ENCODE assay signal across 8 cellular contexts in genomic region chr7:47580811-47581331, GRCh38. TPM values are rescaled to one million over a fixed set of nuclear protein-coding genes. Genes with fewer than 3 reads are reported as not detected.
A peak's percentile ranks its signal among the peaks of the same experiment; 100 is the strongest.
DNase-seq lines count a peak whose midpoint lies in the region; TF ChIP-seq lines count a peak whose summit lies in the region.

No MANE protein-coding gene starts in this region.

- TF ChIP-seq POLR2A in esophagus squamous epithelium (IDR thresholded peaks at IDR 0.05): no peak

- peak overlapping the region; percentile 72 to 83 (median 76) for H3K27ac ChIP-seq in esophagus squamous epithelium

- CTCF ChIA-PET in Caco-2 (lab: Charles Lee) (interaction anchor here (0.6 to 0.8 kb wide), 4 partner anchors 11 to 139 kb away, joined by 3 to 4 read pairs (median 4); no protein-coding TSS in a partner anchor), HEK293T (lab: Yijun Ruan, JAX) (no interaction called here)

- H3K36me3 Mint-ChIP-seq in Caco-2 (ENCODE audit: insufficient read depth, unreplicated experiment): peaks cover 73% of the 10 kb centered on the region

- H3K27me3 ChIP-seq in Caco-2 (replicated peaks; ENCODE audit: control insufficient read depth, insufficient read depth, low read length): no peaks in the 10 kb centered on the region
- H3K27me3 ChIP-seq in NT2/D1 (ENCODE audit: insufficient read depth, insufficient read length): no peaks in the 10 kb centered on the region
- peaks cover 0 to 96% (median 0%) of the 10 kb centered on the region in 4 donors for H3K27me3 ChIP-seq in esophagus squamous epithelium
- no peaks in the 10 kb centered on the region for H3K27me3 ChIP-seq in neuron (ENCODE audit: insufficient read depth, low read length)

- peak; percentile 52 to 68 for DNase-seq in Caco-2
- no peak for DNase-seq in NT2/D1 (ENCODE audit: low read depth, low spot score)
- no peak for DNase-seq in esophagus squamous epithelium (lab: John Stamatoyannopoulos, UW)
- no peak for DNase-seq in HEK293T (ENCODE audit: extremely low spot score)
- no peak for DNase-seq in stimulated activated CD4-positive, alpha-beta T cell treated with anti-CD3 and anti-CD28 coated beads, Interleukin-4, amount 100 ng/mL, for 1 hour
- DNase-seq in midbrain (lab: John Stamatoyannopoulos, UW): no peak
- no peak for DNase-seq in NCI-H510A treated with DMSO at 0.1 percent for 48 hours (lab: John Stamatoyannopoulos, UW)

- H3K36me3 ChIP-seq in Caco-2 (ENCODE audit: control insufficient read depth, insufficient read depth, low read length) (peaks cover 2% of the 10 kb centered on the region; the same call in 1 of the 2 replicates), NT2/D1 (ENCODE audit: insufficient read depth, insufficient read length, low read length) (peaks cover 33% of the 10 kb centered on the region), esophagus squamous epithelium (no peaks in the 10 kb centered on the region), neuron (ENCODE audit: insufficient read depth, low read length) (no peaks in the 10 kb centered on the region)

- TF ChIP-seq CTCF in Caco-2 (IDR thresholded peaks at IDR 0.05; ENCODE audit: insufficient read depth in 1 of 2, low read depth in 1 of 2, low read length in 1 of 2, severe bottlenecking in 1 of 2, unreplicated experiment in 1 of 2) (peak in 1 of 2 experiments; percentile 16), esophagus squamous epithelium (IDR thresholded peaks at IDR 0.05) (no peak)

- intact Hi-C loops in Caco-2 (cut with micrococcal nuclease; ENCODE audit: unreplicated experiment) (no loop called here), esophagus squamous epithelium (cut with DNase I) (no loop called here)

- H3K4me1 ChIP-seq in Caco-2 (peaks cover 60% of the 10 kb centered on the region), NT2/D1 (ENCODE audit: insufficient read depth, insufficient read length) (peaks cover 19% of the 10 kb centered on the region), esophagus squamous epithelium (peaks cover 37 to 86% (median 37%) of the 10 kb centered on the region in 3 donors), neuron (ENCODE audit: insufficient read depth, low read length) (peaks cover 10% of the 10 kb centered on the region)

- H3K9me3 Mint-ChIP-seq in Caco-2 (ENCODE audit: unreplicated experiment): no peaks in the 10 kb centered on the region

- H3K4me3 ChIP-seq in Caco-2 (ENCODE audit: low read depth, low read length): peak overlapping the region; percentile 88
- H3K4me3 ChIP-seq in NT2/D1 (ENCODE audit: insufficient read length, low read depth): peak overlapping the region; percentile 72
- peak overlapping the region; percentile 46 to 78 (median 57) for H3K4me3 ChIP-seq in esophagus squamous epithelium
- H3K4me3 ChIP-seq in neuron (ENCODE audit: low read length): peak overlapping the region; percentile 68

- H3K27me3 Mint-ChIP-seq in Caco-2 (ENCODE audit: insufficient read depth, unreplicated experiment): no peaks in the 10 kb centered on the region

- peak overlapping the region; percentile 98 for H3K4me3 Mint-ChIP-seq in Caco-2 (ENCODE audit: unreplicated experiment)

- WGBS in esophagus squamous epithelium, 2 donors: 26 to 30% methylated on average over 5 to 7 of the region's 15 CpGs

- H2AFZ ChIP-seq in neuron (ENCODE audit: low read depth, low read length): no peak overlapping the region

- peaks cover 56% of the 10 kb centered on the region for H3K4me1 Mint-ChIP-seq in Caco-2 (ENCODE audit: low read depth, unreplicated experiment)

- H3K9me3 ChIP-seq in Caco-2 (peaks cover 3% of the 10 kb centered on the region; the same call in 1 of the 2 replicates), NT2/D1 (ENCODE audit: insufficient read depth, low read length) (peaks cover 3% of the 10 kb centered on the region; the same call in 1 of the 2 replicates), esophagus squamous epithelium (no peaks in the 10 kb centered on the region), neuron (ENCODE audit: low read length) (no peaks in the 10 kb centered on the region)

- POLR2A ChIA-PET in Caco-2 (lab: Charles Lee) (interaction anchor here (0.6 to 2.4 kb wide), 10 partner anchors 11 to 508 kb away, joined by 3 to 33 read pairs (median 4); no protein-coding TSS in a partner anchor), HEK293T (lab: Yijun Ruan, JAX) (no interaction called here)

- peak overlapping the region; percentile 92 for H3K27ac Mint-ChIP-seq in Caco-2 (ENCODE audit: unreplicated experiment)

- H3K9ac ChIP-seq in NT2/D1 (ENCODE audit: insufficient read length, low read depth): peak overlapping the region; percentile 89

- TSS peak; percentile 23 for BruUV-seq in Caco-2 (replicated peaks; lab: Mats Ljungman, UMichigan)

TF ChIP-seq in HEK293T, 16 proteins besides CTCF, POLR2A, EP300 and RAD21:
- TF ChIP-seq PKNOX1 (IDR thresholded peaks at IDR 0.05): no peak
- TF ChIP-seq HDGF (IDR thresholded peaks at IDR 0.05; ENCODE audit: borderline replicate concordance): no peak
- TF ChIP-seq LEF1 (IDR thresholded peaks at IDR 0.05; ENCODE audit: borderline replicate concordance): no peak
- no peak; the same call in 1 of the 2 replicates for TF ChIP-seq L3MBTL2 (conservative IDR thresholded peaks at IDR 0.05)
- TF ChIP-seq NFRKB (IDR thresholded peaks at IDR 0.05): no peak
- no peak for TF ChIP-seq BHLHE40 (IDR thresholded peaks at IDR 0.05; ENCODE audit: borderline replicate concordance)
- no peak for TF ChIP-seq TARDBP (IDR thresholded peaks at IDR 0.05)
- no peak for TF ChIP-seq FOXK2 (IDR thresholded peaks at IDR 0.05)
- no peak for TF ChIP-seq SP1 (IDR thresholded peaks at IDR 0.05)
- TF ChIP-seq FOXM1 (IDR thresholded peaks at IDR 0.05; ENCODE audit: borderline replicate concordance): no peak
- TF ChIP-seq SUZ12 (IDR thresholded peaks at IDR 0.05): no peak
- TF ChIP-seq CTBP1 (IDR thresholded peaks at IDR 0.05; ENCODE audit: borderline replicate concordance): no peak
- no peak for TF ChIP-seq ARNT (IDR thresholded peaks at IDR 0.05)
- no peak for TF ChIP-seq FOXA1 (IDR thresholded peaks at IDR 0.05)
- TF ChIP-seq ELF4 (IDR thresholded peaks at IDR 0.05): no peak
- no peak for TF ChIP-seq ZNF384 (IDR thresholded peaks at IDR 0.05)

RNA-seq across cellular contexts. Expression of gene TNS3, which starts 1.0 kb away (rescaled TPM):
- 252 and 263 TPM in 2 replicates for total RNA-seq in Caco-2 (2022)
- total RNA-seq in esophagus squamous epithelium: 10 to 100 TPM in 2 of 4 donors, 1 to 10 TPM in 2; 6.6 to 16.0 (median 9.6) TPM

Comparison
In these comparisons a context has a peak if more than half of its experiments do, and no peak if none do; other contexts are left out.
1. DNase-seq: peak in Caco-2 (2 of 2); none in NT2/D1 (single experiment), esophagus squamous epithelium (single experiment), HEK293T (single experiment), stimulated activated CD4-positive, alpha-beta T cell treated with anti-CD3 and anti-CD28 coated beads, Interleukin-4, amount 100 ng/mL, for 1 hour (single experiment), midbrain (single experiment) and NCI-H510A treated with DMSO at 0.1 percent for 48 hours (single experiment).
2. RNA of gene TNS3, which starts 1.0 kb away (total RNA-seq): 252 to 263 TPM in Caco-2; 6.6 to 16.0 TPM in esophagus squamous epithelium; every median in the first group is over 10 times any median in the second.
3. Peak in every context shown above with its lines, with median percentiles within 50 percentile points of each other: H3K4me3 ChIP-seq.